ENCODE assay signal across 1 cellular context in the genomic region with DNA sequence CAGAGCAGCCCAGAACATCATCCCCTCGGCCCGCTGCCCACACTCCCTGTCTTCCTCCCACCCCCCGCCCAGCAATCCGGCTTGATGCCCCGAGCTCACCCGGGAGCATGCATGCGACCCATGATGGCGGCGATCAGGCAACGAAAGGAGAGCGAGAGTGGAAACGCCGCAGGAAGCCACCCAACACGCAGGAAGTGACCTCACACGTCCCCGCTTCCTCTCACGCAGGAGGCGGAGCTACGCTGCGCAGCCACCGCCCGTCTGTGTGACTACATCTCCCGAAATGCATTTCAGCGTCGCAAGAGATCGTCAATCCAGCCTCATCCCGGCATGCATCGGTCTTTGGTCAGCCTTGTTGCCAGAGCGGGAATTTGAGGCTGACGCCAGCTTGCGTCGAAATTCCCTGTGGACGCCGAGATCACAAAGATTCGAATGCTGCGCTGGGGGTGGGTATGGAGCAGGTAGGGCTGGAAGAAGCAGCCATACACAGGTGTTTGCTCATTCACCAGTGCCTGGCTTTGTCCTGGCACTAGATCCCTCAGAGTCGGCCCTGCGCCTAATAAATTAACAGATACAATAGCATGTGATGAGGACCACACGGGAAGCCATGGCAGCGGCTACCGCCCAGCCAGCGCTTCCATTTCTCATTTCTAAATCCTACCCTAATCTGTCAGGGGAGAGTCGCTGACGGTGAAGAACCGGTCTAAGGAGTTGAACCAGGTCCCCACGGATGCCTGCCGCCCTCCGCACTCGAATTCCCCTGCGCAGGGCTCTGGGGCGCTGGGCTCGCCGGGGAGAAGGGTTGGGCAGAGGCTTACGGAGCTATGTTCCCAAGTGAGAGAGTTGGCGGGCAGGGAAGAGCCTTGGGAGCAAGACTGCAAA.
A peak's percentile ranks its signal among the peaks of the same experiment; 100 is the strongest.
TF ChIP-seq lines count a peak whose summit lies in the region.

A gene (minus strand): TSS at position 148 of the 882 bp plus-strand sequence. CDS start 26 bp downstream, at position 122.

TF ChIP-seq in HepG2, 621 proteins besides CTCF, POLR2A, EP300 and RAD21 (continued from another document and continues in another):
- TF ChIP-seq, protein P1, sequence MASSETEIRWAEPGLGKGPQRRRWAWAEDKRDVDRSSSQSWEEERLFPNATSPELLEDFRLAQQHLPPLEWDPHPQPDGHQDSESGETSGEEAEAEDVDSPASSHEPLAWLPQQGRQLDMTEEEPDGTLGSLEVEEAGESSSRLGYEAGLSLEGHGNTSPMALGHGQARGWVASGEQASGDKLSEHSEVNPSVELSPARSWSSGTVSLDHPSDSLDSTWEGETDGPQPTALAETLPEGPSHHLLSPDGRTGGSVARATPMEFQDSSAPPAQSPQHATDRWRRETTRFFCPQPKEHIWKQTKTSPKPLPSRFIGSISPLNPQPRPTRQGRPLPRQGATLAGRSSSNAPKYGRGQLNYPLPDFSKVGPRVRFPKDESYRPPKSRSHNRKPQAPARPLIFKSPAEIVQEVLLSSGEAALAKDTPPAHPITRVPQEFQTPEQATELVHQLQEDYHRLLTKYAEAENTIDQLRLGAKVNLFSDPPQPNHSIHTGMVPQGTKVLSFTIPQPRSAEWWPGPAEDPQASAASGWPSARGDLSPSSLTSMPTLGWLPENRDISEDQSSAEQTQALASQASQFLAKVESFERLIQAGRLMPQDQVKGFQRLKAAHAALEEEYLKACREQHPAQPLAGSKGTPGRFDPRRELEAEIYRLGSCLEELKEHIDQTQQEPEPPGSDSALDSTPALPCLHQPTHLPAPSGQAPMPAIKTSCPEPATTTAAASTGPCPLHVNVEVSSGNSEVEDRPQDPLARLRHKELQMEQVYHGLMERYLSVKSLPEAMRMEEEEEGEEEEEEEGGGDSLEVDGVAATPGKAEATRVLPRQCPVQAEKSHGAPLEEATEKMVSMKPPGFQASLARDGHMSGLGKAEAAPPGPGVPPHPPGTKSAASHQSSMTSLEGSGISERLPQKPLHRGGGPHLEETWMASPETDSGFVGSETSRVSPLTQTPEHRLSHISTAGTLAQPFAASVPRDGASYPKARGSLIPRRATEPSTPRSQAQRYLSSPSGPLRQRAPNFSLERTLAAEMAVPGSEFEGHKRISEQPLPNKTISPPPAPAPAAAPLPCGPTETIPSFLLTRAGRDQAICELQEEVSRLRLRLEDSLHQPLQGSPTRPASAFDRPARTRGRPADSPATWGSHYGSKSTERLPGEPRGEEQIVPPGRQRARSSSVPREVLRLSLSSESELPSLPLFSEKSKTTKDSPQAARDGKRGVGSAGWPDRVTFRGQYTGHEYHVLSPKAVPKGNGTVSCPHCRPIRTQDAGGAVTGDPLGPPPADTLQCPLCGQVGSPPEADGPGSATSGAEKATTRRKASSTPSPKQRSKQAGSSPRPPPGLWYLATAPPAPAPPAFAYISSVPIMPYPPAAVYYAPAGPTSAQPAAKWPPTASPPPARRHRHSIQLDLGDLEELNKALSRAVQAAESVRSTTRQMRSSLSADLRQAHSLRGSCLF (CRISPR knock-in tag; IDR thresholded peaks at IDR 0.05; ENCODE audit: borderline replicate concordance): peak; percentile 40; the same call in 1 of the 2 replicates
- TF ChIP-seq ZNF510 (CRISPR knock-in tag; IDR thresholded peaks at IDR 0.05; ENCODE audit: low read depth) (0 out of 2 replicates have a peak, but pooled peaks have one; percentile 53), SNAI1 (CRISPR knock-in tag; IDR thresholded peaks at IDR 0.05; ENCODE audit: borderline replicate concordance) (no peak), MYC (CRISPR knock-in tag; IDR thresholded peaks at IDR 0.05; ENCODE audit: borderline replicate concordance) (peak; percentile 93; the same call in 1 of the 2 replicates), ZNF350 (CRISPR knock-in tag; IDR thresholded peaks at IDR 0.05; ENCODE audit: borderline replicate concordance, low read depth) (peak; percentile 72; the same call in 1 of the 2 replicates), TSC22D2 (CRISPR knock-in tag; IDR thresholded peaks at IDR 0.05; ENCODE audit: borderline replicate concordance) (0 out of 2 replicates have a peak, but pooled peaks have one; percentile 35), KLF9 (CRISPR knock-in tag; IDR thresholded peaks at IDR 0.05; ENCODE audit: low read depth) (peak; percentile 32; the same call in 1 of the 2 replicates), NFKBIZ (CRISPR knock-in tag; IDR thresholded peaks at IDR 0.05) (peak; percentile 86), HES4 (CRISPR knock-in tag; IDR thresholded peaks at IDR 0.05; ENCODE audit: borderline replicate concordance) (peak; percentile 83), EZH2 (conservative IDR thresholded peaks at IDR 0.05; ENCODE audit: low read depth, low read length) (no peak), HMG20B (CRISPR knock-in tag; conservative IDR thresholded peaks at IDR 0.05) (no peak), MTF2 (CRISPR knock-in tag; IDR thresholded peaks at IDR 0.05; ENCODE audit: borderline replicate concordance) (no peak), HIVEP1 (CRISPR knock-in tag; IDR thresholded peaks at IDR 0.05) (no peak), ZNF766 (CRISPR knock-in tag; IDR thresholded peaks at IDR 0.05; ENCODE audit: borderline replicate concordance) (peak; percentile 86; the same call in 1 of the 2 replicates), ZNF292 (CRISPR knock-in tag; IDR thresholded peaks at IDR 0.05; ENCODE audit: borderline replicate concordance, low read depth) (no peak), AGO2 (optimal IDR thresholded peaks at IDR 0.05; ENCODE audit: low read depth, low read length) (peak; percentile 1), GZF1 (CRISPR knock-in tag; IDR thresholded peaks at IDR 0.05) (0 out of 2 replicates have a peak, but pooled peaks have one; percentile 27), ZNF709 (CRISPR knock-in tag; IDR thresholded peaks at IDR 0.05) (no peak), HMGA1 (CRISPR knock-in tag; conservative IDR thresholded peaks at IDR 0.05) (no peak), ATF1 (CRISPR knock-in tag; IDR thresholded peaks at IDR 0.05) (peak; percentile 94), PHF21A (CRISPR knock-in tag; IDR thresholded peaks at IDR 0.05) (no peak; the same call in 1 of the 2 replicates), ETV6 (CRISPR knock-in tag; conservative IDR thresholded peaks at IDR 0.05) (no peak), AHR (CRISPR knock-in tag; IDR thresholded peaks at IDR 0.05) (0 out of 2 replicates have a peak, but pooled peaks have one; percentile 32), ZNF331 (CRISPR knock-in tag; IDR thresholded peaks at IDR 0.05) (peak; percentile 84), SMARCE1 (IDR thresholded peaks at IDR 0.05; ENCODE audit: borderline replicate concordance) (no peak), NR2F2 (IDR thresholded peaks at IDR 0.05; ENCODE audit: borderline replicate concordance, low read depth) (peak; percentile 46; the same call in 1 of the 2 replicates), MBNL3 (CRISPR knock-in tag; conservative IDR thresholded peaks at IDR 0.05) (no peak), KLF12 (CRISPR knock-in tag; IDR thresholded peaks at IDR 0.05; ENCODE audit: borderline replicate concordance) (peak; percentile 29)
- TF ChIP-seq, protein P2, sequence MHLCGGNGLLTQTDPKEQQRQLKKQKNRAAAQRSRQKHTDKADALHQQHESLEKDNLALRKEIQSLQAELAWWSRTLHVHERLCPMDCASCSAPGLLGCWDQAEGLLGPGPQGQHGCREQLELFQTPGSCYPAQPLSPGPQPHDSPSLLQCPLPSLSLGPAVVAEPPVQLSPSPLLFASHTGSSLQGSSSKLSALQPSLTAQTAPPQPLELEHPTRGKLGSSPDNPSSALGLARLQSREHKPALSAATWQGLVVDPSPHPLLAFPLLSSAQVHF (CRISPR knock-in tag; IDR thresholded peaks at IDR 0.05): peak; percentile 89
- TF ChIP-seq, protein P3, sequence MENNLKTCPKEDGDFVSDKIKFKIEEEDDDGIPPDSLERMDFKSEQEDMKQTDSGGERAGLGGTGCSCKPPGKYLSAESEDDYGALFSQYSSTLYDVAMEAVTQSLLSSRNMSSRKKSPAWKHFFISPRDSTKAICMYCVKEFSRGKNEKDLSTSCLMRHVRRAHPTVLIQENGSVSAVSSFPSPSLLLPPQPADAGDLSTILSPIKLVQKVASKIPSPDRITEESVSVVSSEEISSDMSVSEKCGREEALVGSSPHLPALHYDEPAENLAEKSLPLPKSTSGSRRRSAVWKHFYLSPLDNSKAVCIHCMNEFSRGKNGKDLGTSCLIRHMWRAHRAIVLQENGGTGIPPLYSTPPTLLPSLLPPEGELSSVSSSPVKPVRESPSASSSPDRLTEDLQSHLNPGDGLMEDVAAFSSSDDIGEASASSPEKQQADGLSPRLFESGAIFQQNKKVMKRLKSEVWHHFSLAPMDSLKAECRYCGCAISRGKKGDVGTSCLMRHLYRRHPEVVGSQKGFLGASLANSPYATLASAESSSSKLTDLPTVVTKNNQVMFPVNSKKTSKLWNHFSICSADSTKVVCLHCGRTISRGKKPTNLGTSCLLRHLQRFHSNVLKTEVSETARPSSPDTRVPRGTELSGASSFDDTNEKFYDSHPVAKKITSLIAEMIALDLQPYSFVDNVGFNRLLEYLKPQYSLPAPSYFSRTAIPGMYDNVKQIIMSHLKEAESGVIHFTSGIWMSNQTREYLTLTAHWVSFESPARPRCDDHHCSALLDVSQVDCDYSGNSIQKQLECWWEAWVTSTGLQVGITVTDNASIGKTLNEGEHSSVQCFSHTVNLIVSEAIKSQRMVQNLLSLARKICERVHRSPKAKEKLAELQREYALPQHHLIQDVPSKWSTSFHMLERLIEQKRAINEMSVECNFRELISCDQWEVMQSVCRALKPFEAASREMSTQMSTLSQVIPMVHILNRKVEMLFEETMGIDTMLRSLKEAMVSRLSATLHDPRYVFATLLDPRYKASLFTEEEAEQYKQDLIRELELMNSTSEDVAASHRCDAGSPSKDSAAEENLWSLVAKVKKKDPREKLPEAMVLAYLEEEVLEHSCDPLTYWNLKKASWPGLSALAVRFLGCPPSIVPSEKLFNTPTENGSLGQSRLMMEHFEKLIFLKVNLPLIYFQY (CRISPR knock-in tag; IDR thresholded peaks at IDR 0.05; ENCODE audit: borderline replicate concordance): peak; percentile 19; the same call in 1 of the 2 replicates
- TF ChIP-seq, protein P4, sequence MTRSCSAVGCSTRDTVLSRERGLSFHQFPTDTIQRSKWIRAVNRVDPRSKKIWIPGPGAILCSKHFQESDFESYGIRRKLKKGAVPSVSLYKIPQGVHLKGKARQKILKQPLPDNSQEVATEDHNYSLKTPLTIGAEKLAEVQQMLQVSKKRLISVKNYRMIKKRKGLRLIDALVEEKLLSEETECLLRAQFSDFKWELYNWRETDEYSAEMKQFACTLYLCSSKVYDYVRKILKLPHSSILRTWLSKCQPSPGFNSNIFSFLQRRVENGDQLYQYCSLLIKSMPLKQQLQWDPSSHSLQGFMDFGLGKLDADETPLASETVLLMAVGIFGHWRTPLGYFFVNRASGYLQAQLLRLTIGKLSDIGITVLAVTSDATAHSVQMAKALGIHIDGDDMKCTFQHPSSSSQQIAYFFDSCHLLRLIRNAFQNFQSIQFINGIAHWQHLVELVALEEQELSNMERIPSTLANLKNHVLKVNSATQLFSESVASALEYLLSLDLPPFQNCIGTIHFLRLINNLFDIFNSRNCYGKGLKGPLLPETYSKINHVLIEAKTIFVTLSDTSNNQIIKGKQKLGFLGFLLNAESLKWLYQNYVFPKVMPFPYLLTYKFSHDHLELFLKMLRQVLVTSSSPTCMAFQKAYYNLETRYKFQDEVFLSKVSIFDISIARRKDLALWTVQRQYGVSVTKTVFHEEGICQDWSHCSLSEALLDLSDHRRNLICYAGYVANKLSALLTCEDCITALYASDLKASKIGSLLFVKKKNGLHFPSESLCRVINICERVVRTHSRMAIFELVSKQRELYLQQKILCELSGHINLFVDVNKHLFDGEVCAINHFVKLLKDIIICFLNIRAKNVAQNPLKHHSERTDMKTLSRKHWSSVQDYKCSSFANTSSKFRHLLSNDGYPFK (CRISPR knock-in tag; IDR thresholded peaks at IDR 0.05; ENCODE audit: borderline replicate concordance): peak; percentile 93; the same call in 1 of the 2 replicates
- TF ChIP-seq, protein P5, sequence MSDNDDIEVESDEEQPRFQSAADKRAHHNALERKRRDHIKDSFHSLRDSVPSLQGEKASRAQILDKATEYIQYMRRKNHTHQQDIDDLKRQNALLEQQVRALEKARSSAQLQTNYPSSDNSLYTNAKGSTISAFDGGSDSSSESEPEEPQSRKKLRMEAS (IDR thresholded peaks at IDR 0.05): peak; percentile 98
- TF ChIP-seq, protein P6, sequence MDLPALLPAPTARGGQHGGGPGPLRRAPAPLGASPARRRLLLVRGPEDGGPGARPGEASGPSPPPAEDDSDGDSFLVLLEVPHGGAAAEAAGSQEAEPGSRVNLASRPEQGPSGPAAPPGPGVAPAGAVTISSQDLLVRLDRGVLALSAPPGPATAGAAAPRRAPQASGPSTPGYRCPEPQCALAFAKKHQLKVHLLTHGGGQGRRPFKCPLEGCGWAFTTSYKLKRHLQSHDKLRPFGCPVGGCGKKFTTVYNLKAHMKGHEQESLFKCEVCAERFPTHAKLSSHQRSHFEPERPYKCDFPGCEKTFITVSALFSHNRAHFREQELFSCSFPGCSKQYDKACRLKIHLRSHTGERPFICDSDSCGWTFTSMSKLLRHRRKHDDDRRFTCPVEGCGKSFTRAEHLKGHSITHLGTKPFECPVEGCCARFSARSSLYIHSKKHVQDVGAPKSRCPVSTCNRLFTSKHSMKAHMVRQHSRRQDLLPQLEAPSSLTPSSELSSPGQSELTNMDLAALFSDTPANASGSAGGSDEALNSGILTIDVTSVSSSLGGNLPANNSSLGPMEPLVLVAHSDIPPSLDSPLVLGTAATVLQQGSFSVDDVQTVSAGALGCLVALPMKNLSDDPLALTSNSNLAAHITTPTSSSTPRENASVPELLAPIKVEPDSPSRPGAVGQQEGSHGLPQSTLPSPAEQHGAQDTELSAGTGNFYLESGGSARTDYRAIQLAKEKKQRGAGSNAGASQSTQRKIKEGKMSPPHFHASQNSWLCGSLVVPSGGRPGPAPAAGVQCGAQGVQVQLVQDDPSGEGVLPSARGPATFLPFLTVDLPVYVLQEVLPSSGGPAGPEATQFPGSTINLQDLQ (CRISPR knock-in tag; IDR thresholded peaks at IDR 0.05): peak; percentile 36; the same call in 1 of the 2 replicates
- TF ChIP-seq, protein P7, sequence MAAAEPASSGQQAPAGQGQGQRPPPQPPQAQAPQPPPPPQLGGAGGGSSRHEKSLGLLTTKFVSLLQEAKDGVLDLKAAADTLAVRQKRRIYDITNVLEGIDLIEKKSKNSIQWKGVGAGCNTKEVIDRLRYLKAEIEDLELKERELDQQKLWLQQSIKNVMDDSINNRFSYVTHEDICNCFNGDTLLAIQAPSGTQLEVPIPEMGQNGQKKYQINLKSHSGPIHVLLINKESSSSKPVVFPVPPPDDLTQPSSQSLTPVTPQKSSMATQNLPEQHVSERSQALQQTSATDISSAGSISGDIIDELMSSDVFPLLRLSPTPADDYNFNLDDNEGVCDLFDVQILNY (CRISPR knock-in tag; conservative IDR thresholded peaks at IDR 0.05): peak; percentile 98
- TF ChIP-seq, protein P8, sequence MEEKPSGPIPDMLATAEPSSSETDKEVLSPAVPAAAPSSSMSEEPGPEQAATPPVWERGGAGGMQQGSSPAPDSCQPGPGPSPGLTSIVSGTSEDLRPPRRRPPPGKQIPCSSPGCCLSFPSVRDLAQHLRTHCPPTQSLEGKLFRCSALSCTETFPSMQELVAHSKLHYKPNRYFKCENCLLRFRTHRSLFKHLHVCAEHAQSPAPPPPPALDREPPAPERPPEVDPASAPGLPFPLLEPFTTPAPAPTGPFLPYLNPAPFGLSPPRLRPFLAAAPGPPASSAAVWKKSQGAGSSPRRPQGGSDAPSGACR (CRISPR knock-in tag; IDR thresholded peaks at IDR 0.05): no peak
